In the genomic region with DNA sequence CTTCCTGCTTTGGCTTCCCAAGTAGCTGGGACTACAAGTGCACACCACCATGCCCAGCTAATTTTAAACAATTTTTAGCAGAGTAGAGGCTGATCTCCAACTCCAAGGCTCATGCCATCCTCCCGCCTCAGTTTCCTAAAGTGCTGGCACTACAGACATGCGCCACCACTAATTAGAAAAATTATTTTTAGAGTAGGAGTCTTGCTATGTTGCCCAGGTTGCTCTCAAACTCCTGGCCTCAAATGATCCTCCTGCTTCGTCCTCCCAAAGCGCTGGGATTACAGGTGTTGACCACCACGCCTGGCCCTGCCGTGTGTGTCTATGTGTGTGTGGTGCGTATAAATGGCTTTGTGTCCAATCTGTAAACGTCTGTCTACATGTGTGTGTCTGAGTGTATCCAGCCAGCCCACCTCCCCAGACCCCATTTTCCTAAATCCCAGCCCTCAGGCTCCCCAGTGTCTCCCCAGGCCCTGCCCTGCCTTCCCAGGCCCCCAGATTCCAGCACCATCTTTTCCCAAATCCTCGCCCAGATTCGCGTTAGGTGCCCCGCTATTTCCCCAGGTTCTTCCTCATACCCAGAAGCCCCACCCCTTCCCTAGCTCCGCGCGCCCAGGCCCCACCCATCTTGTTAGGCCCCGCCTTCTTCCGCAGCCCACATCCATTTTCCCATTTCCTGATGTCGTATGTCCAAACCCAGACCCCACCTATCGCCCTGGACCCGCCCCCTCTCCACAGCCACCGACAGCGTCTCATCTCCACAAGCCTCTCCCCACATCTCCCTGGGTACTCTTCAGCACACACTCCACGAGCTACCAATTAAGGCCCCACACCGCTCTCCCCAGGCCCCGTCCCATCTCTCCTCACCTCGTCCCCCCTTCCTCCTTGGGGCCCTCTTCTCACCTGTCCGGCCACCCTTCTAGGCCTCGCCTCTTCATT, we compare ENCODE assay signal across 1 cellular context.
TF ChIP-seq lines count a peak whose summit lies in the region.

No MANE protein-coding gene starts in this region.

TF ChIP-seq in K562, 482 proteins besides CTCF, POLR2A, EP300 and RAD21 (continues in another document):
- TF ChIP-seq YY1 (IDR thresholded peaks at IDR 0.05; ENCODE audit: borderline replicate concordance in 1 of 3, control insufficient read depth in 1 of 3, extremely low read depth in 1 of 3, insufficient read depth in 3 of 3, insufficient read length in 1 of 3, insufficient replicate concordance in 2 of 3, low read depth in 1 of 3, low read length in 2 of 3) = peak in 2 of 3 experiments; percentile 5 to 18
- peak; percentile 82 for TF ChIP-seq MTA1 (IDR thresholded peaks at IDR 0.05; ENCODE audit: borderline replicate concordance)
- TF ChIP-seq XRCC4 (IDR thresholded peaks at IDR 0.05; ENCODE audit: extremely low read depth, insufficient read depth, insufficient read length) = no peak
- no peak for TF ChIP-seq ZNF124 (CRISPR knock-in tag; IDR thresholded peaks at IDR 0.05)
- TF ChIP-seq, protein P1, sequence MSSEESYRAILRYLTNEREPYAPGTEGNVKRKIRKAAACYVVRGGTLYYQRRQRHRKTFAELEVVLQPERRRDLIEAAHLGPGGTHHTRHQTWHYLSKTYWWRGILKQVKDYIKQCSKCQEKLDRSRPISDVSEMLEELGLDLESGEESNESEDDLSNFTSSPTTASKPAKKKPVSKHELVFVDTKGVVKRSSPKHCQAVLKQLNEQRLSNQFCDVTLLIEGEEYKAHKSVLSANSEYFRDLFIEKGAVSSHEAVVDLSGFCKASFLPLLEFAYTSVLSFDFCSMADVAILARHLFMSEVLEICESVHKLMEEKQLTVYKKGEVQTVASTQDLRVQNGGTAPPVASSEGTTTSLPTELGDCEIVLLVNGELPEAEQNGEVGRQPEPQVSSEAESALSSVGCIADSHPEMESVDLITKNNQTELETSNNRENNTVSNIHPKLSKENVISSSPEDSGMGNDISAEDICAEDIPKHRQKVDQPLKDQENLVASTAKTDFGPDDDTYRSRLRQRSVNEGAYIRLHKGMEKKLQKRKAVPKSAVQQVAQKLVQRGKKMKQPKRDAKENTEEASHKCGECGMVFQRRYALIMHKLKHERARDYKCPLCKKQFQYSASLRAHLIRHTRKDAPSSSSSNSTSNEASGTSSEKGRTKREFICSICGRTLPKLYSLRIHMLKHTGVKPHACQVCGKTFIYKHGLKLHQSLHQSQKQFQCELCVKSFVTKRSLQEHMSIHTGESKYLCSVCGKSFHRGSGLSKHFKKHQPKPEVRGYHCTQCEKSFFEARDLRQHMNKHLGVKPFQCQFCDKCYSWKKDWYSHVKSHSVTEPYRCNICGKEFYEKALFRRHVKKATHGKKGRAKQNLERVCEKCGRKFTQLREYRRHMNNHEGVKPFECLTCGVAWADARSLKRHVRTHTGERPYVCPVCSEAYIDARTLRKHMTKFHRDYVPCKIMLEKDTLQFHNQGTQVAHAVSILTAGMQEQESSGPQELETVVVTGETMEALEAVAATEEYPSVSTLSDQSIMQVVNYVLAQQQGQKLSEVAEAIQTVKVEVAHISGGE (CRISPR knock-in tag; IDR thresholded peaks at IDR 0.05) = peak in 1 of 3 experiments; percentile 35; a peak in 1 of 6 replicates
- TF ChIP-seq, protein P2, sequence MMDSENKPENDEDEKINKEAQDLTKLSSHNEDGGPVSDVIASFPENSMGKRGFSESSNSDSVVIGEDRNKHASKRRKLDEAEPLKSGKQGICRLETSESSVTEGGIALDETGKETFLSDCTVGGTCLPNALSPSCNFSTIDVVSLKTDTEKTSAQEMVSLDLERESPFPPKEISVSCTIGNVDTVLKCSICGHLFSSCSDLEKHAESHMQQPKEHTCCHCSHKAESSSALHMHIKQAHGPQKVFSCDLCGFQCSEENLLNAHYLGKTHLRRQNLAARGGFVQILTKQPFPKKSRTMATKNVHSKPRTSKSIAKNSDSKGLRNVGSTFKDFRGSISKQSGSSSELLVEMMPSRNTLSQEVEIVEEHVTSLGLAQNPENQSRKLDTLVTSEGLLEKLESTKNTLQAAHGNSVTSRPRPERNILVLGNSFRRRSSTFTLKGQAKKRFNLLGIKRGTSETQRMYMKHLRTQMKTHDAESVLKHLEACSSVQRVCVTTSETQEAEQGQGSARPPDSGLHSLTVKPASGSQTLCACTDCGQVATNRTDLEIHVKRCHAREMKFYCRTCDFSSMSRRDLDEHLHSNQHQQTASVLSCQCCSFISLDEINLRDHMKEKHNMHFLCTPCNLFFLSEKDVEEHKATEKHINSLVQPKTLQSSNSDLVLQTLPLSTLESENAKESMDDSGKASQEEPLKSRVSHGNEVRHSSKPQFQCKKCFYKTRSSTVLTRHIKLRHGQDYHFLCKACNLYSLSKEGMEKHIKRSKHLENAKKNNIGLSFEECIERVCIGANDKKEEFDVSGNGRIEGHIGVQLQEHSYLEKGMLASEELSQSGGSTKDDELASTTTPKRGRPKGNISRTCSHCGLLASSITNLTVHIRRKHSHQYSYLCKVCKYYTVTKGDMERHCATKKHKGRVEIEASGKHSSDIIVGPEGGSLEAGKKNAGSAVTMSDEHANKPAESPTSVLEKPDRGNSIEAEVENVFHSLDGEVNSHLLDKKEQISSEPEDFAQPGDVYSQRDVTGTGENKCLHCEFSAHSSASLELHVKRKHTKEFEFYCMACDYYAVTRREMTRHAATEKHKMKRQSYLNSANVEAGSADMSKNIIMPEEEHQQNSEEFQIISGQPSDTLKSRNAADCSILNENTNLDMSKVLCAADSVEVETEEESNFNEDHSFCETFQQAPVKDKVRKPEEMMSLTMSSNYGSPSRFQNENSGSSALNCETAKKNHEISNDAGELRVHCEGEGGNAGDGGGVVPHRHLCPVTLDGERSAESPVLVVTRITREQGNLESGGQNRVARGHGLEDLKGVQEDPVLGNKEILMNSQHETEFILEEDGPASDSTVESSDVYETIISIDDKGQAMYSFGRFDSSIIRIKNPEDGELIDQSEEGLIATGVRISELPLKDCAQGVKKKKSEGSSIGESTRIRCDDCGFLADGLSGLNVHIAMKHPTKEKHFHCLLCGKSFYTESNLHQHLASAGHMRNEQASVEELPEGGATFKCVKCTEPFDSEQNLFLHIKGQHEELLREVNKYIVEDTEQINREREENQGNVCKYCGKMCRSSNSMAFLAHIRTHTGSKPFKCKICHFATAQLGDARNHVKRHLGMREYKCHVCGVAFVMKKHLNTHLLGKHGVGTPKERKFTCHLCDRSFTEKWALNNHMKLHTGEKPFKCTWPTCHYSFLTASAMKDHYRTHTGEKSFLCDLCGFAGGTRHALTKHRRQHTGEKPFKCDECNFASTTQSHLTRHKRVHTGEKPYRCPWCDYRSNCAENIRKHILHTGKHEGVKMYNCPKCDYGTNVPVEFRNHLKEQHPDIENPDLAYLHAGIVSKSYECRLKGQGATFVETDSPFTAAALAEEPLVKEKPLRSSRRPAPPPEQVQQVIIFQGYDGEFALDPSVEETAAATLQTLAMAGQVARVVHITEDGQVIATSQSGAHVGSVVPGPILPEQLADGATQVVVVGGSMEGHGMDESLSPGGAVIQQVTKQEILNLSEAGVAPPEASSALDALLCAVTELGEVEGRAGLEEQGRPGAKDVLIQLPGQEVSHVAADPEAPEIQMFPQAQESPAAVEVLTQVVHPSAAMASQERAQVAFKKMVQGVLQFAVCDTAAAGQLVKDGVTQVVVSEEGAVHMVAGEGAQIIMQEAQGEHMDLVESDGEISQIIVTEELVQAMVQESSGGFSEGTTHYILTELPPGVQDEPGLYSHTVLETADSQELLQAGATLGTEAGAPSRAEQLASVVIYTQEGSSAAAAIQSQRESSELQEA (IDR thresholded peaks at IDR 0.05; ENCODE audit: low read depth) = peak; percentile 30; the same call in 1 of the 2 replicates
- TF ChIP-seq SMARCA4 (IDR thresholded peaks at IDR 0.05) = peak; percentile 37; the same call in 1 of the 2 replicates
- TF ChIP-seq LARP7 (IDR thresholded peaks at IDR 0.05) = peak; percentile 92; the same call in 1 of the 2 replicates
- peak; percentile 59 for TF ChIP-seq POLR2B (IDR thresholded peaks at IDR 0.05; ENCODE audit: low read depth, partially characterized antibody)
- TF ChIP-seq ZFX (CRISPR knock-in tag; IDR thresholded peaks at IDR 0.05) = peak; percentile 70
- TF ChIP-seq ARID1B (IDR thresholded peaks at IDR 0.05) = peak; percentile 65
- TF ChIP-seq BDP1 (IDR thresholded peaks at IDR 0.05; ENCODE audit: insufficient read depth, insufficient read length) = no peak
- TF ChIP-seq PHF8 (IDR thresholded peaks at IDR 0.05; ENCODE audit: borderline replicate concordance, low read length) = peak; percentile 56; the same call in 1 of the 2 replicates
- TF ChIP-seq ARNT (IDR thresholded peaks at IDR 0.05) = peak in 1 of 2 experiments; percentile 87; a peak in 1 of 4 replicates
- TF ChIP-seq HCFC1 (IDR thresholded peaks at IDR 0.05; ENCODE audit: low read depth, low read length) = no peak
- TF ChIP-seq CBFB (CRISPR knock-in tag; IDR thresholded peaks at IDR 0.05) = no peak
- TF ChIP-seq CHD4 (IDR thresholded peaks at IDR 0.05; ENCODE audit: insufficient read depth, insufficient replicate concordance, low read depth, low read length, poor library complexity, severe bottlenecking) = no peak
- TF ChIP-seq HDAC2 (IDR thresholded peaks at IDR 0.05) = peak; percentile 78; the same call in 1 of the 2 replicates
- TF ChIP-seq, protein P3, sequence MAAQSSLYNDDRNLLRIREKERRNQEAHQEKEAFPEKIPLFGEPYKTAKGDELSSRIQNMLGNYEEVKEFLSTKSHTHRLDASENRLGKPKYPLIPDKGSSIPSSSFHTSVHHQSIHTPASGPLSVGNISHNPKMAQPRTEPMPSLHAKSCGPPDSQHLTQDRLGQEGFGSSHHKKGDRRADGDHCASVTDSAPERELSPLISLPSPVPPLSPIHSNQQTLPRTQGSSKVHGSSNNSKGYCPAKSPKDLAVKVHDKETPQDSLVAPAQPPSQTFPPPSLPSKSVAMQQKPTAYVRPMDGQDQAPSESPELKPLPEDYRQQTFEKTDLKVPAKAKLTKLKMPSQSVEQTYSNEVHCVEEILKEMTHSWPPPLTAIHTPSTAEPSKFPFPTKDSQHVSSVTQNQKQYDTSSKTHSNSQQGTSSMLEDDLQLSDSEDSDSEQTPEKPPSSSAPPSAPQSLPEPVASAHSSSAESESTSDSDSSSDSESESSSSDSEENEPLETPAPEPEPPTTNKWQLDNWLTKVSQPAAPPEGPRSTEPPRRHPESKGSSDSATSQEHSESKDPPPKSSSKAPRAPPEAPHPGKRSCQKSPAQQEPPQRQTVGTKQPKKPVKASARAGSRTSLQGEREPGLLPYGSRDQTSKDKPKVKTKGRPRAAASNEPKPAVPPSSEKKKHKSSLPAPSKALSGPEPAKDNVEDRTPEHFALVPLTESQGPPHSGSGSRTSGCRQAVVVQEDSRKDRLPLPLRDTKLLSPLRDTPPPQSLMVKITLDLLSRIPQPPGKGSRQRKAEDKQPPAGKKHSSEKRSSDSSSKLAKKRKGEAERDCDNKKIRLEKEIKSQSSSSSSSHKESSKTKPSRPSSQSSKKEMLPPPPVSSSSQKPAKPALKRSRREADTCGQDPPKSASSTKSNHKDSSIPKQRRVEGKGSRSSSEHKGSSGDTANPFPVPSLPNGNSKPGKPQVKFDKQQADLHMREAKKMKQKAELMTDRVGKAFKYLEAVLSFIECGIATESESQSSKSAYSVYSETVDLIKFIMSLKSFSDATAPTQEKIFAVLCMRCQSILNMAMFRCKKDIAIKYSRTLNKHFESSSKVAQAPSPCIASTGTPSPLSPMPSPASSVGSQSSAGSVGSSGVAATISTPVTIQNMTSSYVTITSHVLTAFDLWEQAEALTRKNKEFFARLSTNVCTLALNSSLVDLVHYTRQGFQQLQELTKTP (IDR thresholded peaks at IDR 0.05; ENCODE audit: low read depth in 1 of 2, partially characterized antibody in 2 of 2) = peak; percentile 35 to 58
- no peak for TF ChIP-seq ZNF76 (CRISPR knock-in tag; IDR thresholded peaks at IDR 0.05; ENCODE audit: borderline replicate concordance)
- TF ChIP-seq, protein P4, sequence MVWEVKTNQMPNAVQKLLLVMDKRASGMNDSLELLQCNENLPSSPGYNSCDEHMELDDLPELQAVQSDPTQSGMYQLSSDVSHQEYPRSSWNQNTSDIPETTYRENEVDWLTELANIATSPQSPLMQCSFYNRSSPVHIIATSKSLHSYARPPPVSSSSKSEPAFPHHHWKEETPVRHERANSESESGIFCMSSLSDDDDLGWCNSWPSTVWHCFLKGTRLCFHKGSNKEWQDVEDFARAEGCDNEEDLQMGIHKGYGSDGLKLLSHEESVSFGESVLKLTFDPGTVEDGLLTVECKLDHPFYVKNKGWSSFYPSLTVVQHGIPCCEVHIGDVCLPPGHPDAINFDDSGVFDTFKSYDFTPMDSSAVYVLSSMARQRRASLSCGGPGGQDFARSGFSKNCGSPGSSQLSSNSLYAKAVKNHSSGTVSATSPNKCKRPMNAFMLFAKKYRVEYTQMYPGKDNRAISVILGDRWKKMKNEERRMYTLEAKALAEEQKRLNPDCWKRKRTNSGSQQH (CRISPR knock-in tag; IDR thresholded peaks at IDR 0.05) = peak; percentile 79
- TF ChIP-seq, protein P5, sequence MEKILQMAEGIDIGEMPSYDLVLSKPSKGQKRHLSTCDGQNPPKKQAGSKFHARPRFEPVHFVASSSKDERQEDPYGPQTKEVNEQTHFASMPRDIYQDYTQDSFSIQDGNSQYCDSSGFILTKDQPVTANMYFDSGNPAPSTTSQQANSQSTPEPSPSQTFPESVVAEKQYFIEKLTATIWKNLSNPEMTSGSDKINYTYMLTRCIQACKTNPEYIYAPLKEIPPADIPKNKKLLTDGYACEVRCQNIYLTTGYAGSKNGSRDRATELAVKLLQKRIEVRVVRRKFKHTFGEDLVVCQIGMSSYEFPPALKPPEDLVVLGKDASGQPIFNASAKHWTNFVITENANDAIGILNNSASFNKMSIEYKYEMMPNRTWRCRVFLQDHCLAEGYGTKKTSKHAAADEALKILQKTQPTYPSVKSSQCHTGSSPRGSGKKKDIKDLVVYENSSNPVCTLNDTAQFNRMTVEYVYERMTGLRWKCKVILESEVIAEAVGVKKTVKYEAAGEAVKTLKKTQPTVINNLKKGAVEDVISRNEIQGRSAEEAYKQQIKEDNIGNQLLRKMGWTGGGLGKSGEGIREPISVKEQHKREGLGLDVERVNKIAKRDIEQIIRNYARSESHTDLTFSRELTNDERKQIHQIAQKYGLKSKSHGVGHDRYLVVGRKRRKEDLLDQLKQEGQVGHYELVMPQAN (IDR thresholded peaks at IDR 0.05; ENCODE audit: borderline replicate concordance) = peak; percentile 95
- no peak for TF ChIP-seq RBM34 (IDR thresholded peaks at IDR 0.05; ENCODE audit: borderline replicate concordance, insufficient read depth, low read length)
- peak; percentile 55; the same call in 1 of the 2 replicates for TF ChIP-seq SMARCE1 (IDR thresholded peaks at IDR 0.05)
- no peak for TF ChIP-seq GABPB1 (CRISPR knock-in tag; IDR thresholded peaks at IDR 0.05)
- TF ChIP-seq, protein P6, sequence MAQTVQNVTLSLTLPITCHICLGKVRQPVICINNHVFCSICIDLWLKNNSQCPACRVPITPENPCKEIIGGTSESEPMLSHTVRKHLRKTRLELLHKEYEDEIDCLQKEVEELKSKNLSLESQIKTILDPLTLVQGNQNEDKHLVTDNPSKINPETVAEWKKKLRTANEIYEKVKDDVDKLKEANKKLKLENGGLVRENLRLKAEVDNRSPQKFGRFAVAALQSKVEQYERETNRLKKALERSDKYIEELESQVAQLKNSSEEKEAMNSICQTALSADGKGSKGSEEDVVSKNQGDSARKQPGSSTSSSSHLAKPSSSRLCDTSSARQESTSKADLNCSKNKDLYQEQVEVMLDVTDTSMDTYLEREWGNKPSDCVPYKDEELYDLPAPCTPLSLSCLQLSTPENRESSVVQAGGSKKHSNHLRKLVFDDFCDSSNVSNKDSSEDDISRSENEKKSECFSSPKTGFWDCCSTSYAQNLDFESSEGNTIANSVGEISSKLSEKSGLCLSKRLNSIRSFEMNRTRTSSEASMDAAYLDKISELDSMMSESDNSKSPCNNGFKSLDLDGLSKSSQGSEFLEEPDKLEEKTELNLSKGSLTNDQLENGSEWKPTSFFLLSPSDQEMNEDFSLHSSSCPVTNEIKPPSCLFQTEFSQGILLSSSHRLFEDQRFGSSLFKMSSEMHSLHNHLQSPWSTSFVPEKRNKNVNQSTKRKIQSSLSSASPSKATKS (CRISPR knock-in tag; IDR thresholded peaks at IDR 0.05) = no peak
